ENCODE assay signal across 24 cellular contexts in the genomic region with DNA sequence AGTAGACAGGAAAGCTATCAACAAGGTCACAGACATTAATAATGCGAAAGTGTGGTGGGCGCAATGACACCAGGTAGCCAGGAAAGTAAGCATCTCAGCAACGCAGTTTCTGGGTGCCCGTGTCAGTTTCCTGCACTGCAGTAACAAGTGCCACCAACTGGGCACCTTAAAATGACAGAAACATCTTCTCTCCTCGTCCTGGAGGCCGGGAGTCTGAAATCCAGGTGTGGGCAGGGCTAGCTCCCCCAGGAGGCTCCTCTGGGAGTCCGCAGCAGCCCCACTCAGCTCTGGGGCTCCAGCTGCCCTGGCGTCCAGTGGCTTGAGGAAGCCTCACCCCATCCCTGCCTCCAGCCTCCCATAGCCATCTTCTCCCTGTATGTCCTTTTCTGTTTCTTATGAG.
"Had no signal": no experiment of that assay in that cellular context is flagged by ENCODE, and none has a peak within 500 bp of the region (broad histone marks: within the 10 kb centered on the region; RNA-seq: fewer than 3 reads in every experiment).

No MANE protein-coding gene starts in this region.

- H3K9me3 ChIP-seq: esophagus muscularis mucosa, gastroesophageal sphincter, heart left ventricle had no signal

- DNase-seq: dermis blood vessel endothelial cell; effector CD4-positive, alpha-beta T cell; effector memory CD4-positive, alpha-beta T cell; foreskin keratinocyte; heart left ventricle; hypothalamus; immature natural killer cell; islet precursor cell; left cardiac atrium; left ventricle myocardium superior; mammary epithelial cell; mesendoderm; midbrain; naive B cell; naive thymus-derived CD8-positive, alpha-beta T cell had no signal

- H3K4me1 ChIP-seq: gastroesophageal sphincter, heart left ventricle had no signal

- FAIRE-seq: colon, endothelial cell of umbilical vein, frontal cortex had no signal

- H3K27ac ChIP-seq: coronary artery, dorsolateral prefrontal cortex, esophagus muscularis mucosa, foreskin keratinocyte, gastroesophageal sphincter, heart left ventricle, hepatocyte had no signal

- H3K27me3 ChIP-seq: dorsolateral prefrontal cortex, hepatocyte had no signal

- ATAC-seq: foreskin keratinocyte; gastroesophageal sphincter; heart left ventricle; left cardiac atrium; left ventricle myocardium superior; naive thymus-derived CD8-positive, alpha-beta T cell had no signal

- H3K4me3 ChIP-seq: coronary artery, dorsolateral prefrontal cortex, esophagus muscularis mucosa, gastroesophageal sphincter, heart left ventricle, hepatocyte, lung had no signal

- H3K36me3 ChIP-seq: esophagus muscularis mucosa, gastroesophageal sphincter, heart left ventricle had no signal
